Comparison of ENCODE assay signal across 8 cellular contexts in the genomic region with DNA sequence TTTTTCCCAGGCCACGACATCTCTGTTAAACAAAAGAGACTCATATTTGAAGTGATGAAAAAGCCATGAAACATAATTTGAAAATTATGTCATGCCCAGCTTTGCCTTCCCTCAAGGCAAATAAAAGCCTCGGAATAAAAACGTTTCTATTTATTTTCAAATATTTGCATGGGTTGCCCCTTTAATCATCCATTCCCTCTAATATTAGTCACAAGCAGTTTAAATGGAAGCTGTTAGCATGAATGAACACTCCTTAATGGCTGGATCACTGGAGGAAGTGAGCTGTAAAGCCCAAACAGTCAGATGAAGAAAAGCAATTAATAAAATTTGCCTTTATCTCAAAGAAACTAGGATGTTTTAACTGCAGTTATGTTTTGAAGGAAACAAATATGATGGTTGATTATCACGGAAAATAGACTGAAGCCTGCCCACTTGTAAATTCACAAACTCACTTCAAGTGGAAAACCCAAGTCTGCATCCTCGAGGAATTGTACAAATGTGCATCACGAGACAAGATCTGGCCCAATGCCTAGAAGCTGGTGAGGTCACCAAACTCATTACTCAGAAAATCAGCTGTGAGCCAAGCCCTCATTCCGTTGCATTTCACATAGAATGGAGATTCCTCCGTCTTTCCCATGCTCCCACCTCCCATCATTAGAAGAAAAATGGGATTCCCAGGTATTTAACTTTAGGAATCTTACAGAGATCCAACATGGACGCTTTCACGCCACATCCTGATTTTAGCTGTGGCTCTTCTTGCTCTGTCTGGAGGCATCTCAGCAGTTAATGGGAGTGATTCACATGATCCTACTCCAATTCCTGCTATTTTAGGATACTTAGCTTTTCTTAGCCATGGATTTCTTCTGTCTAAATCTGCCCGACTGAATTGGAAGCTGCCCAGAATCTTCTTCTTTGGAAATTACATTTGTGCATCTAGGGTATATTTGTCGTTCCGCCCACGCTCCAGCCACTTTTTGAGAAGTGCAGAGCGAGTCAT.
DNase-seq lines count a peak whose midpoint lies in the region; TF ChIP-seq lines count a peak whose summit lies in the region.

No MANE protein-coding gene starts in this region.

- no peaks in the 10 kb centered on the region for H3K79me2 ChIP-seq in fibroblast of lung (ENCODE audit: control insufficient read depth, insufficient read depth, low read length)
- no peaks in the 10 kb centered on the region for H3K79me2 ChIP-seq in osteoblast (ENCODE audit: insufficient read depth, low read length)
- no peaks in the 10 kb centered on the region for H3K79me2 ChIP-seq in H9 (ENCODE audit: insufficient read depth, low read length)

- H3K18ac ChIP-seq in H9 (ENCODE audit: insufficient read length, low read depth, low read length) (no peak overlapping the region), neuronal stem cell (ENCODE audit: low read length) (no peak overlapping the region)

- no peak overlapping the region for H3K9ac ChIP-seq in fibroblast of lung (ENCODE audit: insufficient read depth, low read length)
- H3K9ac ChIP-seq in H9 (ENCODE audit: extremely low read depth, insufficient read length, low read length) = no peak overlapping the region
- H3K9ac ChIP-seq in neuronal stem cell (ENCODE audit: low read depth, low read length, poor library complexity) = no peak overlapping the region

- H3K56ac ChIP-seq in H9 (ENCODE audit: insufficient read length, low read depth, low read length) = no peak overlapping the region

- H3K79me1 ChIP-seq in H9 (ENCODE audit: insufficient read depth, low read depth, low read length, poor library complexity, severe bottlenecking) (no peaks in the 10 kb centered on the region), neuronal stem cell (ENCODE audit: low read depth, low read length) (no peaks in the 10 kb centered on the region)

- H3K23ac ChIP-seq in H9 (ENCODE audit: insufficient read length, low read depth, low read length) = no peak overlapping the region
- H3K23ac ChIP-seq in neuronal stem cell (ENCODE audit: low read depth, low read length, poor library complexity) = no peak overlapping the region

- no peaks in the 10 kb centered on the region for H3K23me2 ChIP-seq in H9 (ENCODE audit: insufficient read length, low read depth, low read length, poor library complexity, severe bottlenecking)

- H4K8ac ChIP-seq in H9 (replicated peaks; ENCODE audit: insufficient read length, low read depth, low read length) (no peak overlapping the region), neuronal stem cell (ENCODE audit: low read depth, low read length) (no peak overlapping the region)

- H3K4me1 Mint-ChIP-seq in H9 = no peaks in the 10 kb centered on the region
- H3K4me1 Mint-ChIP-seq in CD8-positive, alpha-beta memory T cell = no peaks in the 10 kb centered on the region

- no peak overlapping the region for H2BK20ac ChIP-seq in H9 (ENCODE audit: low read depth, low read length, poor library complexity, severe bottlenecking)

- TF ChIP-seq CTCF in fibroblast of lung (conservative IDR thresholded peaks at IDR 0.05 in 1 of 2, IDR thresholded peaks at IDR 0.05 in 1 of 2; ENCODE audit: low read depth in 1 of 2, low read length in 2 of 2) = no peak
- no peak for TF ChIP-seq CTCF in osteoblast (IDR thresholded peaks at IDR 0.05; ENCODE audit: extremely low read depth, low read depth, low read length)
- no peak for TF ChIP-seq CTCF in H9 (conservative IDR thresholded peaks at IDR 0.05)
- TF ChIP-seq CTCF in GM20000 (IDR thresholded peaks at IDR 0.05; ENCODE audit: extremely low read depth, missing control alignments) = no peak

- no peak overlapping the region for H3T11ph ChIP-seq in H9 (ENCODE audit: low read length)

- no peaks in the 10 kb centered on the region for H3K27me3 ChIP-seq in fibroblast of lung (ENCODE audit: control insufficient read depth, insufficient read depth, low read length)
- no peaks in the 10 kb centered on the region for H3K27me3 ChIP-seq in osteoblast (ENCODE audit: insufficient read depth, low read length)
- no peaks in the 10 kb centered on the region for H3K27me3 ChIP-seq in H9 (ENCODE audit: insufficient read depth, low read length)
- H3K27me3 ChIP-seq in CD8-positive, alpha-beta memory T cell (ENCODE audit: insufficient read depth, low read length, poor library complexity, severe bottlenecking) = no peaks in the 10 kb centered on the region
- H3K27me3 ChIP-seq in neuronal stem cell (ENCODE audit: control insufficient read depth in 3 of 3, insufficient read depth in 3 of 3, low read depth in 1 of 3, low read length in 3 of 3) = no peaks in the 10 kb centered on the region

- H2BK120ac ChIP-seq in H9 (ENCODE audit: low read depth, low read length, poor library complexity, severe bottlenecking) = no peak overlapping the region
- H2BK120ac ChIP-seq in neuronal stem cell (ENCODE audit: low read depth, low read length) = no peak overlapping the region

- H3K14ac ChIP-seq in H9 (ENCODE audit: insufficient read depth, low read length) (no peak overlapping the region), neuronal stem cell (ENCODE audit: low read length) (no peak overlapping the region)

- H2BK15ac ChIP-seq in H9 (ENCODE audit: low read depth, low read length) (no peak overlapping the region), neuronal stem cell (ENCODE audit: low read length) (no peak overlapping the region)

- H2AFZ ChIP-seq in fibroblast of lung (ENCODE audit: low read length) (peak overlapping the region; percentile 4), osteoblast (ENCODE audit: low read length) (peak overlapping the region; percentile 73), H9 (ENCODE audit: low read length) (no peak overlapping the region), neuronal stem cell (ENCODE audit: low read length) (no peak overlapping the region)

- WGBS in H9 (ENCODE audit: extremely low coverage, insufficient read length, low lambda C conversion rate) = no CpG with 5 or more reads among the region's 15 CpGs
- WGBS in neuronal stem cell (ENCODE audit: extremely low coverage in 2 of 2, insufficient read length in 2 of 2, insufficient replicate concordance in 1 of 2), 2 donors = no CpG with 5 or more reads among the region's 15 CpGs

- H2BK12ac ChIP-seq in H9 (ENCODE audit: insufficient read length, low read depth, low read length) (no peak overlapping the region), neuronal stem cell (ENCODE audit: low read length) (no peak overlapping the region)

- no peaks in the 10 kb centered on the region for H3K36me3 ChIP-seq in fibroblast of lung (ENCODE audit: control insufficient read depth, insufficient read depth, low read length)
- no peaks in the 10 kb centered on the region for H3K36me3 ChIP-seq in osteoblast (ENCODE audit: insufficient read depth, low read length)
- H3K36me3 ChIP-seq in CD8-positive, alpha-beta memory T cell (ENCODE audit: insufficient read depth, low read length) = no peaks in the 10 kb centered on the region
- H3K36me3 ChIP-seq in neuronal stem cell (replicated peaks in 1 of 2; ENCODE audit: control insufficient read depth in 2 of 2, insufficient read depth in 2 of 2, low read length in 2 of 2) = no peaks in the 10 kb centered on the region

- H2AK5ac ChIP-seq in H9 (ENCODE audit: insufficient read length, low read length) = no peak overlapping the region
- H2AK5ac ChIP-seq in neuronal stem cell (ENCODE audit: low read depth, low read length) = no peak overlapping the region

- H3K36me3 Mint-ChIP-seq in H9 (ENCODE audit: insufficient read depth in 1 of 3, low read depth in 3 of 3) = peaks cover 0 to 3% (median 2%) of the 10 kb centered on the region in 3 experiments; a peak in 2 of 7 replicates
- no peaks in the 10 kb centered on the region for H3K36me3 Mint-ChIP-seq in CD8-positive, alpha-beta memory T cell

- H3K9me3 Mint-ChIP-seq in H9 = peaks cover 1 to 3% of the 10 kb centered on the region in 2 experiments; a peak in 3 of 5 replicates
- no peaks in the 10 kb centered on the region for H3K9me3 Mint-ChIP-seq in CD8-positive, alpha-beta memory T cell

- H3K4me3 Mint-ChIP-seq in H9 = no peak overlapping the region
- no peak overlapping the region for H3K4me3 Mint-ChIP-seq in CD8-positive, alpha-beta memory T cell

- H3K27ac Mint-ChIP-seq in H9 = no peak overlapping the region
- no peak overlapping the region for H3K27ac Mint-ChIP-seq in CD8-positive, alpha-beta memory T cell

- H3K4me1 ChIP-seq in fibroblast of lung (ENCODE audit: control insufficient read depth, extremely low read depth, insufficient read depth, low read length) = peaks cover 17% of the 10 kb centered on the region
- peaks cover 20% of the 10 kb centered on the region for H3K4me1 ChIP-seq in osteoblast (ENCODE audit: insufficient read depth, low read length)
- H3K4me1 ChIP-seq in H9 (ENCODE audit: insufficient read depth, low read length) = no peaks in the 10 kb centered on the region
- no peaks in the 10 kb centered on the region for H3K4me1 ChIP-seq in CD8-positive, alpha-beta memory T cell (ENCODE audit: insufficient read depth, low read length)
- H3K4me1 ChIP-seq in neuronal stem cell (ENCODE audit: control insufficient read depth in 2 of 2, insufficient read depth in 1 of 2, low read depth in 1 of 2, low read length in 2 of 2) = peaks cover 0 to 2% of the 10 kb centered on the region in 2 donors

- no peak overlapping the region for H3K4ac ChIP-seq in H9 (ENCODE audit: low read depth, low read length)
- no peak overlapping the region for H3K4ac ChIP-seq in neuronal stem cell (ENCODE audit: low read length)

- peak overlapping the region; percentile 74 for H3K27ac ChIP-seq in fibroblast of lung (ENCODE audit: insufficient read depth, low read length)
- peak overlapping the region; percentile 89 for H3K27ac ChIP-seq in osteoblast (ENCODE audit: low read depth, low read length)
- no peak overlapping the region for H3K27ac ChIP-seq in H9 (ENCODE audit: insufficient read length, low read depth, low read length)
- no peak overlapping the region for H3K27ac ChIP-seq in CD8-positive, alpha-beta memory T cell (ENCODE audit: low read depth, low read length)
- H3K27ac ChIP-seq in neuronal stem cell (replicated peaks; ENCODE audit: low read length) = no peak overlapping the region

- no peak overlapping the region for H2BK5ac ChIP-seq in H9 (ENCODE audit: insufficient read length, low read length)
- no peak overlapping the region for H2BK5ac ChIP-seq in neuronal stem cell (ENCODE audit: low read length)

- peak; percentile 85 for DNase-seq in AG20443 (ENCODE audit: low spot score)
- DNase-seq in RKO (ENCODE audit: low spot score) = peak; percentile 73
- DNase-seq in fibroblast of lung (ENCODE audit: low read depth in 2 of 2) = peak; percentile 95
- peak; percentile 91 for DNase-seq in osteoblast (ENCODE audit: insufficient read length, low spot score, missing footprints)
- no peak for DNase-seq in H9
- DNase-seq in CD8-positive, alpha-beta memory T cell = no peak
- no peak for DNase-seq in GM20000 (ENCODE audit: low spot score)
- no peak for DNase-seq in neuronal stem cell (ENCODE audit: low spot score)

- POLR2A ChIA-PET in CD8-positive, alpha-beta memory T cell (lab: Charles Lee) = no interaction called here

- H3K4me2 ChIP-seq in fibroblast of lung (ENCODE audit: extremely low read depth, insufficient read depth, low read length) (peak overlapping the region; percentile 55), osteoblast (ENCODE audit: insufficient read depth, low read length) (peak overlapping the region; percentile 82), H9 (ENCODE audit: insufficient read depth, insufficient read length, low read length) (no peak overlapping the region), neuronal stem cell (ENCODE audit: insufficient read depth, low read length, poor library complexity, severe bottlenecking) (no peak overlapping the region)

- H4K5ac ChIP-seq in H9 (ENCODE audit: insufficient read length, low read depth, low read length) = no peak overlapping the region

- H4K20me1 ChIP-seq in fibroblast of lung (ENCODE audit: control insufficient read depth, extremely low read depth, insufficient read depth, low read length) = no peaks in the 10 kb centered on the region
- no peaks in the 10 kb centered on the region for H4K20me1 ChIP-seq in osteoblast (ENCODE audit: insufficient read depth, low read length)
- H4K20me1 ChIP-seq in H9 (ENCODE audit: control insufficient read depth, insufficient read depth, insufficient read length) = no peaks in the 10 kb centered on the region

- H4K91ac ChIP-seq in H9 (ENCODE audit: insufficient read length, low read depth, low read length) = no peak overlapping the region
- no peak overlapping the region for H4K91ac ChIP-seq in neuronal stem cell (ENCODE audit: low read depth, low read length, poor library complexity)

- peaks cover 6% of the 10 kb centered on the region for H3K27me3 Mint-ChIP-seq in H9 (ENCODE audit: low read depth)
- H3K27me3 Mint-ChIP-seq in CD8-positive, alpha-beta memory T cell = peaks cover 7 to 32% of the 10 kb centered on the region in 2 donors

- H3K9me3 ChIP-seq in fibroblast of lung (ENCODE audit: control insufficient read depth, insufficient read depth, low read depth, low read length) (no peaks in the 10 kb centered on the region), osteoblast (ENCODE audit: low read depth, low read length) (no peaks in the 10 kb centered on the region), H9 (ENCODE audit: control insufficient read depth, low read depth, low read length) (no peaks in the 10 kb centered on the region), neuronal stem cell (replicated peaks in 1 of 2; ENCODE audit: control insufficient read depth in 2 of 2, insufficient read depth in 1 of 2, low read depth in 1 of 2, low read length in 2 of 2) (no peaks in the 10 kb centered on the region)
- H3K9me3 ChIP-seq in CD8-positive, alpha-beta memory T cell (ENCODE audit: low read length) = no peaks in the 10 kb centered on the region

- CTCF ChIA-PET in CD8-positive, alpha-beta memory T cell (lab: Charles Lee) = no interaction called here

- H3K4me3 ChIP-seq in fibroblast of lung (replicated peaks in 1 of 4; ENCODE audit: control extremely low read depth in 1 of 4, insufficient read depth in 1 of 4, low read depth in 3 of 4, low read length in 4 of 4) (peak overlapping the region; percentile 0 to 52 (median 23)), osteoblast (ENCODE audit: insufficient read depth, low read length) (peak overlapping the region; percentile 55), neuronal stem cell (ENCODE audit: low read length in 2 of 2) (no peak overlapping the region)
- H3K4me3 ChIP-seq in CD8-positive, alpha-beta memory T cell (ENCODE audit: low read length) = no peak overlapping the region

Comparison
In these comparisons a context has a peak if more than half of its experiments do, and no peak if none do; other contexts are left out.
1. DNase-seq: peak in AG20443 (single experiment), RKO (single experiment), fibroblast of lung (2 of 2) and osteoblast (single experiment); none in H9 (single experiment), CD8-positive, alpha-beta memory T cell (0 of 5), GM20000 (single experiment) and neuronal stem cell (single experiment).
2. H2AFZ ChIP-seq: peak in fibroblast of lung (single experiment) and osteoblast (single experiment); none in H9 (single experiment) and neuronal stem cell (single experiment).
3. H3K27ac ChIP-seq: peak in fibroblast of lung (single experiment) and osteoblast (single experiment); none in H9 (single experiment), CD8-positive, alpha-beta memory T cell (single experiment) and neuronal stem cell (single experiment).
4. H3K4me2 ChIP-seq: peak in fibroblast of lung (single experiment) and osteoblast (single experiment); none in H9 (single experiment) and neuronal stem cell (single experiment).
5. H3K4me3 ChIP-seq: peak in fibroblast of lung (4 of 4) and osteoblast (single experiment); none in CD8-positive, alpha-beta memory T cell (single experiment) and neuronal stem cell (0 of 2).